In genomic region chr19:2476451-2477140, GRCh38 we compare ENCODE assay signal across 8 cellular contexts. TPM values are rescaled to one million over a fixed set of nuclear protein-coding genes. Genes with fewer than 3 reads are reported as not detected.
DNase-seq lines count a peak whose midpoint lies in the region; ATAC-seq and TF ChIP-seq lines count a peak whose summit lies in the region.

No MANE protein-coding gene starts in this region.

- WGBS in lung, 2 donors: 0 to 1% methylated on average over 41 to 42 of the region's 42 CpGs

- H3K27ac ChIP-seq in HUES6 (ENCODE audit: low read depth, low read length): peak overlapping the region; percentile 56; the same call in 1 of the 2 replicates
- peak overlapping the region; percentile 81 for H3K27ac ChIP-seq in cingulate gyrus (ENCODE audit: low read depth, low read length)
- peak overlapping the region; percentile 85 to 87 for H3K27ac ChIP-seq in lung (ENCODE audit: low read depth in 1 of 2, low read length in 1 of 2)

- H3K9me3 ChIP-seq in HUES6 (ENCODE audit: control insufficient read depth, insufficient read depth, low read depth, low read length) (no peaks in the 10 kb centered on the region), lung (ENCODE audit: control insufficient read depth in 2 of 2, insufficient read depth in 1 of 2, low read length in 1 of 2) (no peaks in the 10 kb centered on the region)

- TF ChIP-seq CTCF in lung (IDR thresholded peaks at IDR 0.05; ENCODE audit: control extremely low read depth, extremely low read depth): no peak

- H3K27me3 ChIP-seq in HUES6 (ENCODE audit: control insufficient read depth, insufficient read depth, low read length): peaks cover 12% of the 10 kb centered on the region
- no peaks in the 10 kb centered on the region for H3K27me3 ChIP-seq in lung (ENCODE audit: control insufficient read depth, insufficient read depth)

- H3K4me3 ChIP-seq in HUES6 (ENCODE audit: low read depth, low read length) (peak overlapping the region; percentile 80), lung (peak overlapping the region; percentile 84)

- peak overlapping the region; percentile 93 for H3K9ac ChIP-seq in HUES6 (ENCODE audit: low read length)

- H3K4me1 ChIP-seq in HUES6 (ENCODE audit: control insufficient read depth, insufficient read depth, low read length) (peaks cover 7% of the 10 kb centered on the region), lung (ENCODE audit: control insufficient read depth in 2 of 2, insufficient read depth in 2 of 2, low read length in 2 of 2) (peaks cover 0 to 4% of the 10 kb centered on the region in 2 donors)

- DNase-seq in NCI-H2029 treated with DMSO at 0.1 percent for 48 hours (lab: John Stamatoyannopoulos, UW) (peak; percentile 4), NCI-H2029 (lab: John Stamatoyannopoulos, UW) (no peak), lung (ENCODE audit: low spot score) (peak; percentile 52)
- DNase-seq in activated CD4-positive, alpha-beta T cell treated with anti-CD3 and anti-CD28 coated beads for 4 hours: peak; percentile 65 to 73
- peak; percentile 61 to 62 for DNase-seq in stimulated activated CD8-positive, alpha-beta memory T cell treated with anti-CD3 and anti-CD28 coated beads, Interleukin-15, amount 100 ng/mL, for 4 hours (ENCODE audit: low read depth in 2 of 2)

- H3K36me3 ChIP-seq in HUES6 (ENCODE audit: control insufficient read depth, insufficient read depth, low read length) (peaks cover 9% of the 10 kb centered on the region; the same call in 1 of the 2 replicates), lung (ENCODE audit: control insufficient read depth in 2 of 2, insufficient read depth in 2 of 2, low read length in 2 of 2) (peaks cover 0 to 8% of the 10 kb centered on the region in 2 donors)

- ATAC-seq in lung (ENCODE audit: insufficient read depth, low FRiP score) (peak; percentile 1), HG03135 (IDR thresholded peaks at IDR 0.05; ENCODE audit: unreplicated experiment) (no peak)

RNA-seq across cellular contexts. Expression of gene GADD45B, which starts 0.7 kb away (rescaled TPM):
- 10 to 100 TPM; 81.0 to 92.7 TPM for total RNA-seq in lung
- 100 to 1,000 TPM in 1 of 2 donors, 10 to 100 TPM in 1; 92.4 to 405 TPM for polyA plus RNA-seq in lung

RNA-seq across cellular contexts. Expression of gene LMNB2, which starts 19.8 kb away (rescaled TPM):
- total RNA-seq in lung: 10 to 100 TPM; 19.1 to 42.9 TPM
- polyA plus RNA-seq in lung: 10 to 100 TPM; 19.7 to 37.0 TPM

RNA-seq across cellular contexts. Expression of gene TIMM13, which starts 49.2 kb away (rescaled TPM):
- total RNA-seq in lung: 100 to 1,000 TPM in 1 of 2 donors, 10 to 100 TPM in 1; 27.2 to 103 TPM
- polyA plus RNA-seq in lung: 100 to 1,000 TPM in 1 of 2 donors, 10 to 100 TPM in 1; 58.5 to 103 TPM
